In genomic region chr1:30385246-30385940, GRCh38 we compare ENCODE assay signal across 19 cellular contexts.
"Had no signal": no experiment of that assay in that cellular context is flagged by ENCODE, and none has a peak within 500 bp of the region (broad histone marks: within the 10 kb centered on the region; RNA-seq: fewer than 3 reads in every experiment).

No MANE protein-coding gene starts in this region.

- DNase-seq: activated CD4-positive, alpha-beta memory T cell treated with anti-CD3 and anti-CD28 coated beads, Interleukin-2, amount 10 ng/mL, durations not matched to agents 7 days and 5 days; activated CD4-positive, alpha-beta T cell treated with anti-CD3 and anti-CD28 coated beads for 48 hours; activated CD4-positive, CD25-positive, alpha-beta regulatory T cell; activated CD8-positive, alpha-beta memory T cell treated with anti-CD3 and anti-CD28 coated beads, Interleukin-2, amount 10 ng/mL, durations not matched to agents 7 days and 5 days; amniotic stem cell; gastrocnemius medialis; heart left ventricle; immature natural killer cell; naive thymus-derived CD4-positive, alpha-beta T cell; stimulated activated naive B cell treated with anti-CD40 and anti-IgM and Interleukin-4, amounts not matched to agents 10 μg/mL and 1 μg/mL and 100 μg/mL, for 72 hours; T-helper 1 cell; T1000; thyroid gland had no signal

- H3K9me3 Mint-ChIP-seq: activated CD4-positive, alpha-beta memory T cell treated with anti-CD3 and anti-CD28 coated beads, Interleukin-2, amount 10 ng/mL, durations not matched to agents 7 days and 5 days; activated naive CD4-positive, alpha-beta T cell treated with anti-CD3 and anti-CD28 coated beads, Interleukin-2, amount 50 U/mL, for 72 hours; memory B cell; naive thymus-derived CD4-positive, alpha-beta T cell; stimulated activated naive B cell treated with anti-CD40 and anti-IgM and Interleukin-4, amounts not matched to agents 10 μg/mL and 1 μg/mL and 100 μg/mL, for 72 hours had no signal

- H3K4me3 ChIP-seq: cardiac muscle cell, gastrocnemius medialis, heart left ventricle, thyroid gland, vagina had no signal

- H3K4me3 Mint-ChIP-seq: activated CD4-positive, alpha-beta memory T cell treated with anti-CD3 and anti-CD28 coated beads, Interleukin-2, amount 10 ng/mL, durations not matched to agents 7 days and 5 days; activated CD8-positive, alpha-beta memory T cell treated with anti-CD3 and anti-CD28 coated beads, Interleukin-2, amount 10 ng/mL, durations not matched to agents 7 days and 5 days; immature natural killer cell; memory B cell; naive thymus-derived CD4-positive, alpha-beta T cell; stimulated activated naive B cell treated with anti-CD40 and anti-IgM and Interleukin-4, amounts not matched to agents 10 μg/mL and 1 μg/mL and 100 μg/mL, for 72 hours had no signal

- H3K27me3 ChIP-seq: cardiac muscle cell, neutrophil, thyroid gland had no signal

- H3K9me3 ChIP-seq: gastrocnemius medialis, heart left ventricle, neutrophil, thyroid gland, vagina had no signal

- ATAC-seq: activated CD8-positive, alpha-beta memory T cell treated with anti-CD3 and anti-CD28 coated beads, Interleukin-2, amount 10 ng/mL, durations not matched to agents 7 days and 5 days; activated naive CD4-positive, alpha-beta T cell treated with anti-CD3 and anti-CD28 coated beads, Interleukin-2, amount 50 U/mL, for 72 hours; gastrocnemius medialis; heart left ventricle; naive thymus-derived CD4-positive, alpha-beta T cell; stimulated activated naive B cell treated with anti-CD40 and anti-IgM and Interleukin-4, amounts not matched to agents 10 μg/mL and 1 μg/mL and 100 μg/mL, for 72 hours had no signal

- H3K9ac ChIP-seq: parathyroid adenoma had no signal

- H3K27ac Mint-ChIP-seq: activated CD4-positive, alpha-beta memory T cell treated with anti-CD3 and anti-CD28 coated beads, Interleukin-2, amount 10 ng/mL, durations not matched to agents 7 days and 5 days; activated CD8-positive, alpha-beta memory T cell treated with anti-CD3 and anti-CD28 coated beads, Interleukin-2, amount 10 ng/mL, durations not matched to agents 7 days and 5 days; activated naive CD4-positive, alpha-beta T cell treated with anti-CD3 and anti-CD28 coated beads, Interleukin-2, amount 50 U/mL, for 72 hours; immature natural killer cell; memory B cell; naive thymus-derived CD4-positive, alpha-beta T cell; stimulated activated naive B cell treated with anti-CD40 and anti-IgM and Interleukin-4, amounts not matched to agents 10 μg/mL and 1 μg/mL and 100 μg/mL, for 72 hours had no signal

- H2AFZ ChIP-seq: parathyroid adenoma had no signal

- H3K36me3 ChIP-seq: cardiac muscle cell, gastrocnemius medialis, heart left ventricle, neutrophil, thyroid gland, vagina had no signal

- H3K27ac ChIP-seq: cardiac muscle cell, gastrocnemius medialis, heart left ventricle, neutrophil, parathyroid adenoma, thyroid gland, vagina had no signal

- H3K36me3 Mint-ChIP-seq: activated CD8-positive, alpha-beta memory T cell treated with anti-CD3 and anti-CD28 coated beads, Interleukin-2, amount 10 ng/mL, durations not matched to agents 7 days and 5 days; activated naive CD4-positive, alpha-beta T cell treated with anti-CD3 and anti-CD28 coated beads, Interleukin-2, amount 50 U/mL, for 72 hours; immature natural killer cell; memory B cell; naive thymus-derived CD4-positive, alpha-beta T cell; stimulated activated naive B cell treated with anti-CD40 and anti-IgM and Interleukin-4, amounts not matched to agents 10 μg/mL and 1 μg/mL and 100 μg/mL, for 72 hours had no signal

- H3K4me1 Mint-ChIP-seq: activated CD4-positive, alpha-beta memory T cell treated with anti-CD3 and anti-CD28 coated beads, Interleukin-2, amount 10 ng/mL, durations not matched to agents 7 days and 5 days; activated CD8-positive, alpha-beta memory T cell treated with anti-CD3 and anti-CD28 coated beads, Interleukin-2, amount 10 ng/mL, durations not matched to agents 7 days and 5 days; immature natural killer cell had no signal

- H3K79me2 ChIP-seq: parathyroid adenoma had no signal

- H3K4me1 ChIP-seq: parathyroid adenoma, thyroid gland had no signal
